8 cellular contexts compared by ENCODE assay signal in the genomic region with DNA sequence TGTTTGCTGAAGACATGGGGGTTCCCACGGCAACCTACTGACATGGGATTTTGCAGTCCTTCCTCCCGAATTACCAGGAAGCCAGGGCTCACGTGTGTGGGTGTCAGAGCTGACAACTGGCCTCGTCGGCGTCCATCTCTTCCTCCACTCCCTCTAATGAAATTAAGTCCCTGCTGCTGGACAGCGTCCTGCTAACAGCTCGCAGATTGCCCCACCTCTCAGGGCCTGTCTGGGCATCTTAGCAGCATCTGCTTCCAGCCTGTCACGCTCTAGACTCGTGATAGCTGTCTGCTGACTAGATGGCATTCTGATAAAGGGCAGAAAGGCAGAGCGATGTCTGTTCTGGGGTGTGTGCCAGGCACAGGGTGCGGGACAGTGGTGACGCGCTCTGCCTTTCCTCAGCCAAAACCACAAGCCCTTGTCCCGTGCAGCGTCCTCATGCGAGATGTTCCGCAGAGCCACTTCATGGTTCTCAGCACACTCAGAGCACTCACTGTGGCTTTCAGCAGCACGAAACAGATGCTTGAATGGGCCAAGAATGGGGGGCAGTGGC.
A peak's percentile ranks its signal among the peaks of the same experiment; 100 is the strongest.
DNase-seq lines count a peak whose midpoint lies in the region; ATAC-seq and TF ChIP-seq lines count a peak whose summit lies in the region.

No MANE protein-coding gene starts in this region.

- no peak overlapping the region for H3K4me3 ChIP-seq in MM.1S (ENCODE audit: low read length)

- CTCF ChIA-PET in activated CD4-positive, alpha-beta memory T cell treated with anti-CD3 and anti-CD28 coated beads for 36 hours (lab: Charles Lee), result interaction anchor here (0.6 kb wide), 1 partner anchor 36 kb away, joined by 3 read pairs; no protein-coding TSS in a partner anchor

- H3K27me3 Mint-ChIP-seq in activated CD4-positive, alpha-beta memory T cell treated with anti-CD3 and anti-CD28 coated beads for 36 hours, result no peaks in the 10 kb centered on the region

- H3K9me2 ChIP-seq in MM.1S (replicated peaks; ENCODE audit: insufficient read depth, low read length), result no peaks in the 10 kb centered on the region

- H3F3A ChIP-seq in MM.1S (ENCODE audit: insufficient read depth, low read length), result no peaks in the 10 kb centered on the region

- H3K27ac Mint-ChIP-seq in activated CD4-positive, alpha-beta memory T cell treated with anti-CD3 and anti-CD28 coated beads for 36 hours, result peak overlapping the region; percentile 21
- H3K27ac Mint-ChIP-seq in stimulated activated effector memory CD8-positive, alpha-beta T cell treated with anti-CD3 and anti-CD28 coated beads, Interleukin-12 subunit alpha, Interleukin-12 subunit beta, amount 100 ng/mL, for 72 hours, result peak overlapping the region; percentile 48

- no peaks in the 10 kb centered on the region for H4K20me1 ChIP-seq in MM.1S (ENCODE audit: insufficient read depth, low read length)

- H3K27me3 ChIP-seq in MM.1S (replicated peaks; ENCODE audit: insufficient read depth, low read length), result no peaks in the 10 kb centered on the region

- peak overlapping the region; percentile 36 for H3K4me3 Mint-ChIP-seq in activated CD4-positive, alpha-beta memory T cell treated with anti-CD3 and anti-CD28 coated beads for 36 hours
- no peak overlapping the region for H3K4me3 Mint-ChIP-seq in stimulated activated effector memory CD8-positive, alpha-beta T cell treated with anti-CD3 and anti-CD28 coated beads, Interleukin-12 subunit alpha, Interleukin-12 subunit beta, amount 100 ng/mL, for 72 hours

- H3K36me3 ChIP-seq in MM.1S (replicated peaks; ENCODE audit: insufficient read depth, low read length), result no peaks in the 10 kb centered on the region

- intact Hi-C loops in activated CD4-positive, alpha-beta memory T cell treated with anti-CD3 and anti-CD28 coated beads for 36 hours (cut with micrococcal nuclease), result no loop called here

- ATAC-seq in stimulated activated effector memory CD8-positive, alpha-beta T cell treated with anti-CD3 and anti-CD28 coated beads, Interleukin-12 subunit alpha, Interleukin-12 subunit beta, amount 100 ng/mL, for 72 hours, result peak; percentile 72
- no peak for ATAC-seq in GM21447 (IDR thresholded peaks at IDR 0.05; ENCODE audit: unreplicated experiment)

- peaks cover 18% of the 10 kb centered on the region for H3K4me1 Mint-ChIP-seq in activated CD4-positive, alpha-beta memory T cell treated with anti-CD3 and anti-CD28 coated beads for 36 hours (ENCODE audit: low read depth)
- H3K4me1 Mint-ChIP-seq in stimulated activated effector memory CD8-positive, alpha-beta T cell treated with anti-CD3 and anti-CD28 coated beads, Interleukin-12 subunit alpha, Interleukin-12 subunit beta, amount 100 ng/mL, for 72 hours, result peaks cover 22% of the 10 kb centered on the region

- POLR2A ChIA-PET in activated CD4-positive, alpha-beta memory T cell treated with anti-CD3 and anti-CD28 coated beads for 36 hours (lab: Charles Lee), result no interaction called here

- peaks cover 10% of the 10 kb centered on the region for H3K9me3 Mint-ChIP-seq in activated CD4-positive, alpha-beta memory T cell treated with anti-CD3 and anti-CD28 coated beads for 36 hours
- H3K9me3 Mint-ChIP-seq in stimulated activated effector memory CD8-positive, alpha-beta T cell treated with anti-CD3 and anti-CD28 coated beads, Interleukin-12 subunit alpha, Interleukin-12 subunit beta, amount 100 ng/mL, for 72 hours, result no peaks in the 10 kb centered on the region

- no peak overlapping the region for H3K27ac ChIP-seq in MM.1S (ENCODE audit: low read length)

- no peak overlapping the region for H3K9ac ChIP-seq in MM.1S (ENCODE audit: low read length)

- no peak overlapping the region for H2AFZ ChIP-seq in MM.1S (ENCODE audit: low read length)

- H3K4me2 ChIP-seq in MM.1S (ENCODE audit: low read depth, low read length), result no peak overlapping the region

- H3K36me3 Mint-ChIP-seq in activated CD4-positive, alpha-beta memory T cell treated with anti-CD3 and anti-CD28 coated beads for 36 hours, result no peaks in the 10 kb centered on the region
- no peaks in the 10 kb centered on the region for H3K36me3 Mint-ChIP-seq in stimulated activated effector memory CD8-positive, alpha-beta T cell treated with anti-CD3 and anti-CD28 coated beads, Interleukin-12 subunit alpha, Interleukin-12 subunit beta, amount 100 ng/mL, for 72 hours

- no peaks in the 10 kb centered on the region for H3K79me2 ChIP-seq in MM.1S (ENCODE audit: low read length)

- DNase-seq in NCI-H345 (lab: John Stamatoyannopoulos, UW), result peak; percentile 60
- DNase-seq in NCI-H345 treated with DMSO at 0.1 percent for 48 hours (lab: John Stamatoyannopoulos, UW; ENCODE audit: unreplicated experiment), result no peak
- peak; percentile 70 for DNase-seq in activated CD4-positive, alpha-beta memory T cell treated with anti-CD3 and anti-CD28 coated beads for 36 hours
- DNase-seq in effector CD4-positive, alpha-beta T cell, result peak; percentile 51
- DNase-seq in middle frontal gyrus (ENCODE audit: extremely low spot score, low spot score), result peak; percentile 8
- no peak for DNase-seq in stimulated activated effector memory CD8-positive, alpha-beta T cell treated with anti-CD3 and anti-CD28 coated beads, Interleukin-12 subunit alpha, Interleukin-12 subunit beta, amount 100 ng/mL, for 72 hours (ENCODE audit: low spot score in 2 of 2)
- DNase-seq in MM.1S, result no peak

- no peaks in the 10 kb centered on the region for H3K4me1 ChIP-seq in MM.1S (ENCODE audit: low read length)

- TF ChIP-seq CTCF in MM.1S (IDR thresholded peaks at IDR 0.05; ENCODE audit: low read length), result no peak

- H3K9me3 ChIP-seq in MM.1S (replicated peaks; ENCODE audit: insufficient read depth, low read length), result no peaks in the 10 kb centered on the region

Comparison
In these comparisons a context has a peak if more than half of its experiments do, and no peak if none do; other contexts are left out.
1. DNase-seq: peak in NCI-H345 (single experiment), activated CD4-positive, alpha-beta memory T cell treated with anti-CD3 and anti-CD28 coated beads for 36 hours (single experiment), effector CD4-positive, alpha-beta T cell (single experiment) and middle frontal gyrus (single experiment); none in NCI-H345 treated with DMSO at 0.1 percent for 48 hours (single experiment), stimulated activated effector memory CD8-positive, alpha-beta T cell treated with anti-CD3 and anti-CD28 coated beads, Interleukin-12 subunit alpha, Interleukin-12 subunit beta, amount 100 ng/mL, for 72 hours (0 of 2) and MM.1S (single experiment).